9 cellular contexts compared by ENCODE assay signal in genomic region chr5:112917453-112918005, GRCh38. TPM values are rescaled to one million over a fixed set of nuclear protein-coding genes. Genes with fewer than 3 reads are reported as not detected.
DNase-seq lines count a peak whose midpoint lies in the region; ATAC-seq lines count a peak whose summit lies in the region.
"Had no signal": no experiment of that assay in that cellular context is flagged by ENCODE, and none has a peak within 500 bp of the region (broad histone marks: within the 10 kb centered on the region; RNA-seq: fewer than 3 reads in every experiment).

No MANE protein-coding gene starts in this region.

- no peaks in the 10 kb centered on the region for H3K9me3 Mint-ChIP-seq in activated naive CD8-positive, alpha-beta T cell (ENCODE audit: low read depth)
- H3K9me3 Mint-ChIP-seq in natural killer cell treated with Interleukin-12 subunit alpha and Interleukin-12 subunit beta and Interleukin-15 and Interleukin-18, amount 100 ng/mL, for 72 hours, result no peaks in the 10 kb centered on the region
- H3K9me3 Mint-ChIP-seq: activated naive CD4-positive, alpha-beta T cell treated with anti-CD3 and anti-CD28 coated beads, Interleukin-2, amount 50 U/mL, for 24 hours had no signal

- no peak overlapping the region for H3K4me3 ChIP-seq in Jurkat, Clone E6-1 (ENCODE audit: low read length)

- peaks cover 66% of the 10 kb centered on the region for H3K4me1 Mint-ChIP-seq in activated naive CD8-positive, alpha-beta T cell (ENCODE audit: low read depth)
- peaks cover 55 to 68% of the 10 kb centered on the region in 2 donors for H3K4me1 Mint-ChIP-seq in natural killer cell treated with Interleukin-12 subunit alpha and Interleukin-12 subunit beta and Interleukin-15 and Interleukin-18, amount 100 ng/mL, for 72 hours (ENCODE audit: low read depth in 2 of 2)

- peak; percentile 18 to 26 for DNase-seq in activated CD4-positive, alpha-beta T cell treated with anti-CD3 and anti-CD28 coated beads, Interleukin-2, amount 50 U/mL, for 48 hours
- no peak for DNase-seq in activated CD4-positive, alpha-beta T cell treated with anti-CD3 and anti-CD28 coated beads, Interleukin-2, amount 50 U/mL, for 1 hour
- peak; percentile 32 for DNase-seq in Jurkat, Clone E6-1 (ENCODE audit: low read depth, low spot score)
- no peak for DNase-seq in natural killer cell treated with Interleukin-12 subunit alpha and Interleukin-12 subunit beta and Interleukin-15 and Interleukin-18, amount 100 ng/mL, for 72 hours (ENCODE audit: low spot score)

- H3K36me3 Mint-ChIP-seq in activated naive CD8-positive, alpha-beta T cell, result peaks cover 11% of the 10 kb centered on the region
- peaks cover 31% of the 10 kb centered on the region for H3K36me3 Mint-ChIP-seq in natural killer cell treated with Interleukin-12 subunit alpha and Interleukin-12 subunit beta and Interleukin-15 and Interleukin-18, amount 100 ng/mL, for 72 hours

- H3K27me3 Mint-ChIP-seq in activated naive CD8-positive, alpha-beta T cell, result no peaks in the 10 kb centered on the region
- H3K27me3 Mint-ChIP-seq in natural killer cell treated with Interleukin-12 subunit alpha and Interleukin-12 subunit beta and Interleukin-15 and Interleukin-18, amount 100 ng/mL, for 72 hours, result no peaks in the 10 kb centered on the region
- H3K27me3 Mint-ChIP-seq: activated naive CD4-positive, alpha-beta T cell treated with anti-CD3 and anti-CD28 coated beads, Interleukin-2, amount 50 U/mL, for 24 hours had no signal

- no peak for ATAC-seq in natural killer cell treated with Interleukin-12 subunit alpha and Interleukin-12 subunit beta and Interleukin-15 and Interleukin-18, amount 100 ng/mL, for 72 hours
- no peak for ATAC-seq in GM18502 (IDR thresholded peaks at IDR 0.05; ENCODE audit: poor library complexity, unreplicated experiment)
- no peak for ATAC-seq in HG02884 (IDR thresholded peaks at IDR 0.05; ENCODE audit: unreplicated experiment)
- ATAC-seq in HG02642 (IDR thresholded peaks at IDR 0.05; ENCODE audit: poor library complexity, unreplicated experiment), result no peak

- peak overlapping the region; percentile 30 for H3K4me3 Mint-ChIP-seq in activated naive CD8-positive, alpha-beta T cell
- peak overlapping the region; percentile 50 for H3K4me3 Mint-ChIP-seq in natural killer cell treated with Interleukin-12 subunit alpha and Interleukin-12 subunit beta and Interleukin-15 and Interleukin-18, amount 100 ng/mL, for 72 hours

- peak overlapping the region; percentile 34 for H3K27ac Mint-ChIP-seq in activated naive CD8-positive, alpha-beta T cell
- H3K27ac Mint-ChIP-seq in natural killer cell treated with Interleukin-12 subunit alpha and Interleukin-12 subunit beta and Interleukin-15 and Interleukin-18, amount 100 ng/mL, for 72 hours, result peak overlapping the region; percentile 59 to 63
- H3K27ac Mint-ChIP-seq: activated naive CD4-positive, alpha-beta T cell treated with anti-CD3 and anti-CD28 coated beads, Interleukin-2, amount 50 U/mL, for 24 hours had no signal

RNA-seq across cellular contexts. Expression of gene REEP5, which starts 4.5 kb away (rescaled TPM):
- 48.1 TPM for polyA plus RNA-seq in Jurkat, Clone E6-1 (2012; ENCODE audit: insufficient read depth, insufficient read length)
- 100 to 1,000 TPM; 102 to 113 TPM for total RNA-seq in natural killer cell treated with Interleukin-12 subunit alpha and Interleukin-12 subunit beta and Interleukin-15 and Interleukin-18, amount 100 ng/mL, for 72 hours

RNA-seq across cellular contexts. Expression of gene SRP19, which starts 56.4 kb away (rescaled TPM):
- polyA plus RNA-seq in Jurkat, Clone E6-1 (2012; ENCODE audit: insufficient read depth, insufficient read length), result 131 TPM
- total RNA-seq in natural killer cell treated with Interleukin-12 subunit alpha and Interleukin-12 subunit beta and Interleukin-15 and Interleukin-18, amount 100 ng/mL, for 72 hours, result 10 to 100 TPM; 62.4 to 70.7 TPM

RNA-seq across cellular contexts. Expression of gene DCP2, which starts 59.1 kb away (rescaled TPM):
- polyA plus RNA-seq in Jurkat, Clone E6-1 (2012; ENCODE audit: insufficient read depth, insufficient read length), result 19.7 TPM
- total RNA-seq in natural killer cell treated with Interleukin-12 subunit alpha and Interleukin-12 subunit beta and Interleukin-15 and Interleukin-18, amount 100 ng/mL, for 72 hours, result 10 to 100 TPM; 76.9 to 95.1 TPM

Comparison
In these comparisons a context has a peak if more than half of its experiments do, and no peak if none do; other contexts are left out.
1. DNase-seq: peak in activated CD4-positive, alpha-beta T cell treated with anti-CD3 and anti-CD28 coated beads, Interleukin-2, amount 50 U/mL, for 48 hours (2 of 2) and Jurkat, Clone E6-1 (single experiment); none in activated CD4-positive, alpha-beta T cell treated with anti-CD3 and anti-CD28 coated beads, Interleukin-2, amount 50 U/mL, for 1 hour (single experiment) and natural killer cell treated with Interleukin-12 subunit alpha and Interleukin-12 subunit beta and Interleukin-15 and Interleukin-18, amount 100 ng/mL, for 72 hours (single experiment).